In the genomic region with DNA sequence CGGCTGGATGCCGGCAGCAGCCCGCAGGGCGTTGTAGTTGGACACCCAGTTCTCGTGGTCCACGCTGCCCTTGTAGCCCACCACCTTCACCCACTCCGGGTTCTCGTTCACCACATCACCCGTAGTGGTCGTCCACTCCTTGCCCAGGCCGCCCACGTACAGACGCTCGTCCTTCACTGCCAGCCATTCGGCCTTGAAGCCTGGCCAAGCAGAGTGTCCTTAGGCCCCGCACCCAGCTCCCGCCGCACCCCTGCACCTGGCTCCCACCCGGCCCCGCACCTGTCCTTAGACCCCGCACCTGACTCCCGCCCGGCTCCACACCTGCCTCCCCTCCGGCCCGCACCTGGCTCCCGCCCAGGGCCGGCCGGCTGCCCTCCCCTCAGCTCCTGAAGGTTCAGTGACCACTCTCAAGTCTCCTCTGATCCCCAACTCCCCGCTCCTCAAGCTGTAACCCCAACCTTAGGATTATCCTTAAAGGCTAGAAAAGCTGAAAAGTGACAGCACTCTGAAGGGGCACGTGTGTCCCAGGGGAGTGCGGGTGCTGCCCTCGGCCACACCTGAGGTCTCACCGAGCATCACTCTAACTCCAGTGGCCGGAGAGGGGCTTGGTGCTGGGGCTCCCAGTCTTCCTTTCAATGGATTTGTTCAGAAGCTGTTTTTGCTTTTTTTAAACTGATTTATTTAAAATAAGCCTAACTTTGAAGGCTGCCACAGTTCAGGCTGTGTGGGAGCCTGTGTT, we compare ENCODE assay signal across 20 cellular contexts. TPM values are rescaled to one million over a fixed set of nuclear protein-coding genes. Genes with fewer than 3 reads are reported as not detected.
A peak's percentile ranks its signal among the peaks of the same experiment; 100 is the strongest.
DNase-seq lines count a peak whose midpoint lies in the region; ATAC-seq and TF ChIP-seq lines count a peak whose summit lies in the region.
"Had no signal": no experiment of that assay in that cellular context is flagged by ENCODE, and none has a peak within 500 bp of the region (broad histone marks: within the 10 kb centered on the region; RNA-seq: fewer than 3 reads in every experiment).

No MANE protein-coding gene starts in this region.

- H3K4me1 ChIP-seq in lower lobe of right lung (peaks cover 13% of the 10 kb centered on the region), tibial artery (peaks cover 0 to 48% (median 34%) of the 10 kb centered on the region in 4 donors)

- no peak overlapping the region for H3K4me3 ChIP-seq in lower lobe of right lung
- H3K4me3 ChIP-seq in tibial artery: no peak overlapping the region
- H3K4me3 ChIP-seq: body of pancreas, dorsolateral prefrontal cortex had no signal

- intact Hi-C loops in lower lobe of right lung (cut with DNase I): no loop called here
- intact Hi-C loops in tibial artery (cut with DNase I; ENCODE audit: low total_unique reads): no loop called here

- ATAC-seq in activated T-helper 17 cell treated with anti-CD3 and anti-CD28 coated beads, Interleukin-2, amount 50 U/mL, for 72 hours (replicated peaks): no peak
- no peak for ATAC-seq in lower lobe of right lung
- ATAC-seq: activated CD8-positive, alpha-beta T cell treated with anti-CD3 and anti-CD28 coated beads, Interleukin-2, amount 10 ng/mL, durations not matched to agents 7 days and 5 days had no signal

- no peaks in the 10 kb centered on the region for H3K9me3 Mint-ChIP-seq in activated T-cell treated with anti-CD3 and anti-CD28 coated beads, Interleukin-2, amount 50 U/mL, for 24 hours
- H3K9me3 Mint-ChIP-seq in activated T-helper 17 cell treated with anti-CD3 and anti-CD28 coated beads, Interleukin-2, amount 50 U/mL, for 72 hours: no peaks in the 10 kb centered on the region
- H3K9me3 Mint-ChIP-seq: nephron progenitor cell had no signal

- peak; percentile 23 for DNase-seq in activated T-cell treated with anti-CD3 and anti-CD28 coated beads, Interleukin-2, amount 50 U/mL, for 24 hours
- no peak for DNase-seq in activated T-cell treated with anti-CD3 and anti-CD28 coated beads for 4 hours
- DNase-seq in lower lobe of right lung: no peak
- DNase-seq in tibial artery: peak; percentile 14 to 62
- DNase-seq in SIG-M5 treated with dmso at 0.1 percent for 504 hours (lab: John Stamatoyannopoulos, UW; ENCODE audit: unreplicated experiment): no peak
- no peak for DNase-seq in amniotic stem cell (lab: John Stamatoyannopoulos, UW)
- DNase-seq in stimulated activated CD8-positive, alpha-beta memory T cell treated with anti-CD3 and anti-CD28 coated beads, Interleukin-4, amount 100 ng/mL, for 48 hours: no peak
- DNase-seq: activated CD8-positive, alpha-beta T cell treated with anti-CD3 and anti-CD28 coated beads, Interleukin-2, amount 10 ng/mL, durations not matched to agents 7 days and 5 days; activated effector memory CD4-positive, alpha-beta T cell treated with Interleukin-2 at 50 U/mL for 16 hours; HCEC 1CT; Karpas-422; NCI-H1694 treated with DMSO at 0.1 percent for 48 hours; NCI-H524; nephron progenitor cell; stimulated activated naive CD4-positive, alpha-beta T cell; SW 1271 had no signal

- H3K27ac ChIP-seq in lower lobe of right lung (peak overlapping the region; percentile 60), tibial artery (peak overlapping the region in 1 of 2 donors; percentile 28)

- H3K4me3 Mint-ChIP-seq in activated T-cell treated with anti-CD3 and anti-CD28 coated beads, Interleukin-2, amount 50 U/mL, for 24 hours: no peak overlapping the region
- no peak overlapping the region for H3K4me3 Mint-ChIP-seq in activated T-helper 17 cell treated with anti-CD3 and anti-CD28 coated beads, Interleukin-2, amount 50 U/mL, for 72 hours
- H3K4me3 Mint-ChIP-seq: activated CD8-positive, alpha-beta T cell treated with anti-CD3 and anti-CD28 coated beads, Interleukin-2, amount 10 ng/mL, durations not matched to agents 7 days and 5 days; nephron progenitor cell had no signal

- H3K9me3 ChIP-seq in lower lobe of right lung (no peaks in the 10 kb centered on the region), tibial artery (no peaks in the 10 kb centered on the region)
- H3K9me3 ChIP-seq: body of pancreas had no signal

- no peak for TF ChIP-seq CTCF in lower lobe of right lung (IDR thresholded peaks at IDR 0.05)
- TF ChIP-seq CTCF in tibial artery (IDR thresholded peaks at IDR 0.05): no peak

- peaks cover 88% of the 10 kb centered on the region for H3K36me3 Mint-ChIP-seq in activated T-cell treated with anti-CD3 and anti-CD28 coated beads, Interleukin-2, amount 50 U/mL, for 24 hours (ENCODE audit: low read depth)
- peaks cover 97% of the 10 kb centered on the region for H3K36me3 Mint-ChIP-seq in activated T-helper 17 cell treated with anti-CD3 and anti-CD28 coated beads, Interleukin-2, amount 50 U/mL, for 72 hours (ENCODE audit: low read depth)

- H3K4me1 Mint-ChIP-seq in activated T-cell treated with anti-CD3 and anti-CD28 coated beads, Interleukin-2, amount 50 U/mL, for 24 hours (ENCODE audit: low read depth): peaks cover 5% of the 10 kb centered on the region
- H3K4me1 Mint-ChIP-seq in activated T-helper 17 cell treated with anti-CD3 and anti-CD28 coated beads, Interleukin-2, amount 50 U/mL, for 72 hours: peaks cover 4% of the 10 kb centered on the region

- H3K27me3 Mint-ChIP-seq in activated T-cell treated with anti-CD3 and anti-CD28 coated beads, Interleukin-2, amount 50 U/mL, for 24 hours: no peaks in the 10 kb centered on the region
- no peaks in the 10 kb centered on the region for H3K27me3 Mint-ChIP-seq in activated T-helper 17 cell treated with anti-CD3 and anti-CD28 coated beads, Interleukin-2, amount 50 U/mL, for 72 hours

- peak overlapping the region; percentile 15 for H3K27ac Mint-ChIP-seq in activated T-cell treated with anti-CD3 and anti-CD28 coated beads, Interleukin-2, amount 50 U/mL, for 24 hours
- H3K27ac Mint-ChIP-seq in activated T-helper 17 cell treated with anti-CD3 and anti-CD28 coated beads, Interleukin-2, amount 50 U/mL, for 72 hours: peak overlapping the region; percentile 46
- H3K27ac Mint-ChIP-seq: activated CD8-positive, alpha-beta T cell treated with anti-CD3 and anti-CD28 coated beads, Interleukin-2, amount 10 ng/mL, durations not matched to agents 7 days and 5 days had no signal

- H3K36me3 ChIP-seq in lower lobe of right lung (peaks cover 95% of the 10 kb centered on the region), tibial artery (peaks cover 25 to 85% (median 68%) of the 10 kb centered on the region in 3 donors)

- H3K27me3 ChIP-seq in lower lobe of right lung (ENCODE audit: low read depth) (no peaks in the 10 kb centered on the region), tibial artery (no peaks in the 10 kb centered on the region)
- H3K27me3 ChIP-seq: body of pancreas, dorsolateral prefrontal cortex had no signal

RNA-seq across cellular contexts. Expression of a gene that starts 14.4 kb away (rescaled TPM):
- total RNA-seq in activated T-helper 17 cell treated with anti-CD3 and anti-CD28 coated beads, Interleukin-2, amount 50 U/mL, for 72 hours: 10 to 100 TPM; 67.8 to 73.8 TPM
- 54.4 TPM for total RNA-seq in lower lobe of right lung

RNA-seq across cellular contexts. Expression of a gene that starts 15.5 kb away (rescaled TPM):
- 10 to 100 TPM; 44.8 to 48.2 TPM for total RNA-seq in activated T-helper 17 cell treated with anti-CD3 and anti-CD28 coated beads, Interleukin-2, amount 50 U/mL, for 72 hours
- total RNA-seq in lower lobe of right lung: 417 TPM

RNA-seq across cellular contexts. Expression of a gene that starts 28.8 kb away (rescaled TPM):
- not detected for total RNA-seq in activated T-helper 17 cell treated with anti-CD3 and anti-CD28 coated beads, Interleukin-2, amount 50 U/mL, for 72 hours
- 24.9 TPM for total RNA-seq in lower lobe of right lung
- total RNA-seq: activated CD8-positive, alpha-beta T cell treated with anti-CD3 and anti-CD28 coated beads, Interleukin-2, amount 10 ng/mL, durations not matched to agents 7 days and 5 days; G401 had no signal

Comparison
In these comparisons a context has a peak if more than half of its experiments do, and no peak if none do; other contexts are left out.
1. DNase-seq: peak in activated T-cell treated with anti-CD3 and anti-CD28 coated beads, Interleukin-2, amount 50 U/mL, for 24 hours (single experiment) and tibial artery (2 of 2); none in activated T-cell treated with anti-CD3 and anti-CD28 coated beads for 4 hours (single experiment), lower lobe of right lung (single experiment), SIG-M5 treated with dmso at 0.1 percent for 504 hours (single experiment), amniotic stem cell (single experiment) and stimulated activated CD8-positive, alpha-beta memory T cell treated with anti-CD3 and anti-CD28 coated beads, Interleukin-4, amount 100 ng/mL, for 48 hours (single experiment).
2. RNA of a gene that starts 28.8 kb away (total RNA-seq): 24.9 TPM in lower lobe of right lung (single experiment); not detected in activated T-helper 17 cell treated with anti-CD3 and anti-CD28 coated beads, Interleukin-2, amount 50 U/mL, for 72 hours; every median in the first group is over 10 times any median in the second.